Comparison of ENCODE assay signal across 8 cellular contexts in genomic region chr19:5977222-5977784, GRCh38. TPM values are rescaled to one million over a fixed set of nuclear protein-coding genes. Genes with fewer than 3 reads are reported as not detected.
DNase-seq lines count a peak whose midpoint lies in the region; ATAC-seq and TF ChIP-seq lines count a peak whose summit lies in the region.

No MANE protein-coding gene starts in this region.

- H3K9me3 Mint-ChIP-seq in activated CD4-positive, alpha-beta T cell treated with anti-CD3 and anti-CD28 coated beads, Interleukin-2, amount 10 ng/mL, durations not matched to agents 7 days and 5 days = no peaks in the 10 kb centered on the region

- peak overlapping the region; percentile 91 for H3K27ac Mint-ChIP-seq in activated CD4-positive, alpha-beta T cell treated with anti-CD3 and anti-CD28 coated beads, Interleukin-2, amount 10 ng/mL, durations not matched to agents 7 days and 5 days

- H3K4me3 Mint-ChIP-seq in activated CD4-positive, alpha-beta T cell treated with anti-CD3 and anti-CD28 coated beads, Interleukin-2, amount 10 ng/mL, durations not matched to agents 7 days and 5 days = peak overlapping the region; percentile 94

- in situ Hi-C loops in gastrocnemius medialis (cut with MboI; ENCODE audit: low sequenced_read_pairs in 4 of 4) = no loop called here

- peaks cover 29 to 40% of the 10 kb centered on the region in 2 donors for H3K4me1 ChIP-seq in gastrocnemius medialis

- H3K27me3 Mint-ChIP-seq in activated CD4-positive, alpha-beta T cell treated with anti-CD3 and anti-CD28 coated beads, Interleukin-2, amount 10 ng/mL, durations not matched to agents 7 days and 5 days = no peaks in the 10 kb centered on the region

- H3K9me3 ChIP-seq in SK-N-MC (ENCODE audit: low read depth, low read length) = no peaks in the 10 kb centered on the region
- no peaks in the 10 kb centered on the region for H3K9me3 ChIP-seq in gastrocnemius medialis

- TF ChIP-seq CTCF in fibroblast of pulmonary artery (IDR thresholded peaks at IDR 0.05; ENCODE audit: low read length, missing control alignments) (no peak), gastrocnemius medialis (IDR thresholded peaks at IDR 0.05 in 4 of 5, conservative IDR thresholded peaks at IDR 0.05 in 1 of 5) (no peak)

- POLR2A ChIA-PET in activated CD4-positive, alpha-beta T cell treated with anti-CD3 and anti-CD28 coated beads, Interleukin-2, amount 10 ng/mL, durations not matched to agents 7 days and 5 days (lab: Charles Lee) = no interaction called here

- H3K36me3 ChIP-seq in SK-N-MC (ENCODE audit: insufficient read depth, low read length) (peaks cover 32% of the 10 kb centered on the region), gastrocnemius medialis (no peaks in the 10 kb centered on the region)

- CTCF ChIA-PET in activated CD4-positive, alpha-beta T cell treated with anti-CD3 and anti-CD28 coated beads, Interleukin-2, amount 10 ng/mL, durations not matched to agents 7 days and 5 days (lab: Charles Lee) = interaction anchor here (1.2 to 3.7 kb wide), 4 partner anchors 9 to 45 kb away, joined by 3 to 16 read pairs (median 9); no protein-coding TSS in a partner anchor

- H3K27me3 ChIP-seq in gastrocnemius medialis = no peaks in the 10 kb centered on the region

- peak overlapping the region; percentile 97 for H3K9ac ChIP-seq in SK-N-MC (ENCODE audit: insufficient read length)

- H3K27ac ChIP-seq in SK-N-MC = peak overlapping the region; percentile 78; the same call in 1 of the 2 replicates
- H3K27ac ChIP-seq in gastrocnemius medialis = peak overlapping the region; percentile 84 to 93 (median 90)

- no peak for TF ChIP-seq POLR2A in gastrocnemius medialis (IDR thresholded peaks at IDR 0.05)

- H3K4me3 ChIP-seq in SK-N-MC (peak overlapping the region; percentile 94), fibroblast of pulmonary artery (replicated peaks; ENCODE audit: low read depth, low read length) (peak overlapping the region; percentile 81), gastrocnemius medialis (peak overlapping the region; percentile 73 to 100 (median 88))

- DNase-seq in activated CD4-positive, alpha-beta T cell treated with anti-CD3 and anti-CD28 coated beads, Interleukin-2, amount 10 ng/mL, durations not matched to agents 7 days and 5 days = no peak
- no peak for DNase-seq in activated CD4-positive, alpha-beta T cell treated with anti-CD3 and anti-CD28 coated beads, Interleukin-2, amount 50 U/mL, for 4 hours
- DNase-seq in SK-N-MC (ENCODE audit: low read depth, low spot score) (no peak), fibroblast of pulmonary artery (ENCODE audit: low read depth) (no peak), gastrocnemius medialis (no peak), foreskin melanocyte (no peak)
- DNase-seq in effector CD8-positive, alpha-beta T cell (lab: John Stamatoyannopoulos, UW) = no peak

- peaks cover 62% of the 10 kb centered on the region for H3K4me1 Mint-ChIP-seq in activated CD4-positive, alpha-beta T cell treated with anti-CD3 and anti-CD28 coated beads, Interleukin-2, amount 10 ng/mL, durations not matched to agents 7 days and 5 days

- intact Hi-C loops in gastrocnemius medialis (cut with DNase I; ENCODE audit: low total_unique reads) = loop anchor here (5.0 kb wide), 4 partner anchors 75 to 355 kb away; partner anchors contain the start of genes DUS3L, NDUFA11, SAFB and SAFB2

- peaks cover 27% of the 10 kb centered on the region for H3K36me3 Mint-ChIP-seq in activated CD4-positive, alpha-beta T cell treated with anti-CD3 and anti-CD28 coated beads, Interleukin-2, amount 10 ng/mL, durations not matched to agents 7 days and 5 days (ENCODE audit: low read depth)

- peak in 1 of 2 donors; percentile 7 for ATAC-seq in gastrocnemius medialis
- ATAC-seq in HG02970 (IDR thresholded peaks at IDR 0.05; ENCODE audit: low FRiP score, unreplicated experiment) = no peak

RNA-seq across cellular contexts. Expression of gene RANBP3, which starts 0.6 kb away (rescaled TPM):
- 10 to 100 TPM; 97.4 to 98.0 TPM for total RNA-seq in activated CD4-positive, alpha-beta T cell treated with anti-CD3 and anti-CD28 coated beads, Interleukin-2, amount 10 ng/mL, durations not matched to agents 7 days and 5 days
- 10 to 100 TPM; 37.4 to 74.3 (median 61.3) TPM for total RNA-seq in gastrocnemius medialis
